Comparison of ENCODE assay signal across 30 cellular contexts in genomic region chr10:15730341-15730740, GRCh38. TPM values are rescaled to one million over a fixed set of nuclear protein-coding genes. Genes with fewer than 3 reads are reported as not detected.
"Had no signal": no experiment of that assay in that cellular context is flagged by ENCODE, and none has a peak within 500 bp of the region (broad histone marks: within the 10 kb centered on the region; RNA-seq: fewer than 3 reads in every experiment).

No MANE protein-coding gene starts in this region.

- H3K4me3 ChIP-seq: neural progenitor cell, ovary, psoas muscle, right lobe of liver, sigmoid colon, smooth muscle cell, spleen, stomach, testis, tibial artery, transverse colon, upper lobe of right lung, uterus had no signal

- H3K27ac ChIP-seq: neural progenitor cell, ovary, parathyroid adenoma, psoas muscle, right lobe of liver, sigmoid colon, spleen, stomach, testis, tibial artery, transverse colon, upper lobe of right lung, uterus had no signal

- DNase-seq: naive thymus-derived CD4-positive, alpha-beta T cell; natural killer cell; occipital lobe; ovary; posterior cingulate gyrus; psoas muscle; right cardiac atrium; right lobe of liver; sigmoid colon; spleen; stimulated activated CD4-positive, alpha-beta T cell treated with anti-CD3 and anti-CD28 coated beads, Interleukin-12 subunit alpha, Interleukin-12 subunit beta, amount 100 ng/mL, for 4 hours; stimulated activated CD4-positive, alpha-beta T cell treated with anti-CD3 and anti-CD28 coated beads, Interleukin-1b, Interleukin-23, amount 100 ng/mL, for 48 hours; stimulated activated CD4-positive, alpha-beta T cell treated with anti-CD3 and anti-CD28 coated beads, Interleukin-4, amount 100 ng/mL, for 1 hour; stimulated activated CD4-positive, alpha-beta T cell treated with anti-CD3 and anti-CD28 coated beads, Interleukin-4, amount 100 ng/mL, for 4 hours; stimulated activated CD8-positive, alpha-beta memory T cell treated with anti-CD3 and anti-CD28 coated beads, Interleukin-4, amount 100 ng/mL, for 48 hours; stimulated activated naive CD4-positive, alpha-beta T cell; stimulated activated naive CD8-positive, alpha-beta T cell treated with anti-CD3 and anti-CD28 coated beads, Interleukin-15, Interleukin-2, amounts not matched to agents 100 U/mL and 50 U/mL, for 24 hours; stomach; testis; tibial artery; transverse colon; upper lobe of right lung; uterus had no signal

- H3K4me1 Mint-ChIP-seq: naive thymus-derived CD4-positive, alpha-beta T cell; natural killer cell; stimulated activated memory B cell treated with anti-CD40 and anti-IgM and Interleukin-4, amounts not matched to agents 10 μg/mL and 1 μg/mL and 100 μg/mL, for 72 hours had no signal

- H3K36me3 Mint-ChIP-seq: naive thymus-derived CD4-positive, alpha-beta T cell; natural killer cell; neural progenitor cell; stimulated activated memory B cell treated with anti-CD40 and anti-IgM and Interleukin-4, amounts not matched to agents 10 μg/mL and 1 μg/mL and 100 μg/mL, for 72 hours; type B pancreatic cell had no signal

- H3K27me3 ChIP-seq: neural progenitor cell, ovary, right lobe of liver, sigmoid colon, spleen, stomach, testis, tibial artery, transverse colon, upper lobe of right lung, uterus had no signal

- ATAC-seq: naive thymus-derived CD4-positive, alpha-beta T cell; natural killer cell; psoas muscle; right cardiac atrium; right lobe of liver; stimulated activated memory B cell treated with anti-CD40 and anti-IgM and Interleukin-4, amounts not matched to agents 10 μg/mL and 1 μg/mL and 100 μg/mL, for 72 hours; stimulated activated naive CD8-positive, alpha-beta T cell treated with anti-CD3 and anti-CD28 coated beads, Interleukin-15, Interleukin-2, amounts not matched to agents 100 U/mL and 50 U/mL, for 24 hours; upper lobe of right lung had no signal

- H3K36me3 ChIP-seq: neural progenitor cell, ovary, right lobe of liver, sigmoid colon, spleen, stomach, tibial artery, transverse colon, upper lobe of right lung, uterus had no signal

- H3K4me3 Mint-ChIP-seq: naive thymus-derived CD4-positive, alpha-beta T cell; natural killer cell; nephron; neural progenitor cell; stimulated activated memory B cell treated with anti-CD40 and anti-IgM and Interleukin-4, amounts not matched to agents 10 μg/mL and 1 μg/mL and 100 μg/mL, for 72 hours; type B pancreatic cell had no signal

- H3K27me3 Mint-ChIP-seq: progenitor cell of endocrine pancreas; stimulated activated memory B cell treated with anti-CD40 and anti-IgM and Interleukin-4, amounts not matched to agents 10 μg/mL and 1 μg/mL and 100 μg/mL, for 72 hours; type B pancreatic cell had no signal

- H3K27ac Mint-ChIP-seq: naive thymus-derived CD4-positive, alpha-beta T cell; natural killer cell; nephron; neural progenitor cell; progenitor cell of endocrine pancreas; stimulated activated memory B cell treated with anti-CD40 and anti-IgM and Interleukin-4, amounts not matched to agents 10 μg/mL and 1 μg/mL and 100 μg/mL, for 72 hours; type B pancreatic cell had no signal

- H3K4me1 ChIP-seq: neural progenitor cell, psoas muscle, right lobe of liver, upper lobe of right lung, uterus had no signal

- H3K9me3 ChIP-seq: ovary, psoas muscle, right lobe of liver, sigmoid colon, testis, transverse colon, upper lobe of right lung, uterus had no signal

RNA-seq across cellular contexts. Expression of gene ITGA8, which starts 10.6 kb away (rescaled TPM):
- total RNA-seq: naive thymus-derived CD4-positive, alpha-beta T cell; natural killer cell; progenitor cell of endocrine pancreas had no signal
- polyA plus RNA-seq: naive thymus-derived CD4-positive, alpha-beta T cell had no signal
